6 cellular contexts compared by ENCODE assay signal in genomic region chr12:57090924-57091632, GRCh38. TPM values are rescaled to one million over a fixed set of nuclear protein-coding genes. Genes with fewer than 3 reads are reported as not detected.
DNase-seq lines count a peak whose midpoint lies in the region; ATAC-seq, FAIRE-seq and TF ChIP-seq lines count a peak whose summit lies in the region.

No MANE protein-coding gene starts in this region.

- no peak overlapping the region for H3K27ac ChIP-seq in A549

- no peak for TF ChIP-seq POLR2A in A549 (IDR thresholded peaks at IDR 0.05; ENCODE audit: low read length)

- no peak for TF ChIP-seq EP300 in A549 (IDR thresholded peaks at IDR 0.05)

- no peaks in the 10 kb centered on the region for H3K9me3 ChIP-seq in A549

- peaks cover 14% of the 10 kb centered on the region for H3K4me1 ChIP-seq in A549

- DNase-seq in A549 (ENCODE audit: low read depth in 1 of 2, low spot score in 1 of 2): no peak
- DNase-seq in inferior parietal cortex (ENCODE audit: extremely low spot score): peak; percentile 51
- no peak for DNase-seq in SHP77 treated with DMSO at 0.1 percent for 48 hours (lab: John Stamatoyannopoulos, UW)
- DNase-seq in COLO668 (lab: John Stamatoyannopoulos, UW; ENCODE audit: unreplicated experiment): no peak

- FAIRE-seq in A549 (lab: Jason Lieb, UNC): no peak

- TF ChIP-seq CTCF in A549 (IDR thresholded peaks at IDR 0.05) (no peak), WI38 (IDR thresholded peaks at IDR 0.05; ENCODE audit: low read depth, low read length) (no peak)

- H3K4me3 ChIP-seq in A549 (no peak overlapping the region), WI38 (ENCODE audit: low read depth, low read length) (peak overlapping the region; percentile 98)

- WGBS in A549 (ENCODE audit: missing lambda C conversion rate): 83% methylated on average over 16 of the region's 22 CpGs

- no peak for TF ChIP-seq RAD21 in A549 (conservative IDR thresholded peaks at IDR 0.05 in 1 of 2, IDR thresholded peaks at IDR 0.05 in 1 of 2)

- CTCF ChIA-PET in A549 (lab: Yijun Ruan, JAX): interaction anchor here (0.5 to 18.3 kb wide), 12 partner anchors 11 to 334 kb away, joined by 3 to 330 read pairs (median 5); partner anchors contain the start of genes NEMP1 and STAT6

- POLR2A ChIA-PET in A549 (lab: Yijun Ruan, JAX): interaction anchor here (1.0 to 6.8 kb wide), 4 partner anchors 11 to 22 kb away, joined by 3 to 143 read pairs (median 6); partner anchors contain the start of genes NEMP1 and STAT6

- H3K4me2 ChIP-seq in A549: peak overlapping the region; percentile 96; the same call in 1 of the 3 replicates

- ATAC-seq in A549: no peak
- no peak for ATAC-seq in HG03108 (IDR thresholded peaks at IDR 0.05; ENCODE audit: unreplicated experiment)

TF ChIP-seq in A549, 52 proteins besides CTCF, POLR2A, EP300 and RAD21:
- no peak for TF ChIP-seq HOXB13 (CRISPR knock-in tag; IDR thresholded peaks at IDR 0.05; ENCODE audit: low read depth)

RNA-seq across cellular contexts. Expression of gene NAB2, which starts 2.2 kb away (rescaled TPM):
- polyA plus RNA-seq in A549 (2011; rRNA removed) (8.6 and 10.1 TPM in 2 replicates), A549 (2017; fragmentation: RNase III; extraction: RNeasy Plus Mini Kit Qiagen cat#74134 plus additional on column Dnase treatment) (7.0 to 9.8 TPM (median 7.8 TPM) in 3 replicates)
- polyA plus RNA-seq in A549 (2012; cell fraction: cytosol; rRNA removed): 10.6 and 15.3 TPM in 2 replicates
- polyA plus RNA-seq in A549 (2012; cell fraction: nucleus; rRNA removed): 17.8 and 22.4 TPM in 2 replicates
- 10.3 and 14.3 TPM in 2 replicates for polyA minus RNA-seq in A549 (2011; rRNA and poly(A)+ RNA removed)

RNA-seq across cellular contexts. Expression of gene NEMP1, which starts 12.5 kb away (rescaled TPM):
- polyA plus RNA-seq in A549 (2011; rRNA removed): 24.7 and 28.4 TPM in 2 replicates
- polyA plus RNA-seq in A549 (2012; cell fraction: cytosol; rRNA removed): 7.3 and 8.7 TPM in 2 replicates
- 10.8 and 20.7 TPM in 2 replicates for polyA plus RNA-seq in A549 (2012; cell fraction: nucleus; rRNA removed)
- polyA plus RNA-seq in A549 (2017; fragmentation: RNase III; extraction: RNeasy Plus Mini Kit Qiagen cat#74134 plus additional on column Dnase treatment): 11.9 to 13.2 TPM (median 12.7 TPM) in 3 replicates
- 14.0 and 15.9 TPM in 2 replicates for polyA minus RNA-seq in A549 (2011; rRNA and poly(A)+ RNA removed)

RNA-seq across cellular contexts. Expression of gene STAT6, which starts 20.1 kb away (rescaled TPM):
- polyA plus RNA-seq in A549 (2011; rRNA removed) (58.8 and 64.6 TPM in 2 replicates), A549 (2017; fragmentation: RNase III; extraction: RNeasy Plus Mini Kit Qiagen cat#74134 plus additional on column Dnase treatment) (52.9 to 59.0 TPM (median 58.4 TPM) in 3 replicates)
- 47.5 and 61.5 TPM in 2 replicates for polyA plus RNA-seq in A549 (2012; cell fraction: cytosol; rRNA removed)
- 150 and 163 TPM in 2 replicates for polyA plus RNA-seq in A549 (2012; cell fraction: nucleus; rRNA removed)
- 63.8 and 71.5 TPM in 2 replicates for polyA minus RNA-seq in A549 (2011; rRNA and poly(A)+ RNA removed)

RNA-seq across cellular contexts. Expression of gene LRP1, which starts 37.2 kb away (rescaled TPM):
- polyA plus RNA-seq in A549 (2011; rRNA removed) (5.6 and 11.5 TPM in 2 replicates), A549 (2017; fragmentation: RNase III; extraction: RNeasy Plus Mini Kit Qiagen cat#74134 plus additional on column Dnase treatment) (8.6 to 9.6 TPM (median 9.4 TPM) in 3 replicates)
- polyA plus RNA-seq in A549 (2012; cell fraction: cytosol; rRNA removed): 7.1 and 9.2 TPM in 2 replicates
- polyA plus RNA-seq in A549 (2012; cell fraction: nucleus; rRNA removed): 44.5 and 50.9 TPM in 2 replicates
- polyA minus RNA-seq in A549 (2011; rRNA and poly(A)+ RNA removed): 49.2 and 54.7 TPM in 2 replicates

RNA-seq across cellular contexts. Expression of gene MYO1A, which starts 41.1 kb away (rescaled TPM):
- polyA plus RNA-seq in A549 (2011; rRNA removed) (1.9 and 3.1 TPM in 2 replicates), A549 (2017; fragmentation: RNase III; extraction: RNeasy Plus Mini Kit Qiagen cat#74134 plus additional on column Dnase treatment) (0.17 to 0.67 TPM (median 0.50 TPM) in 3 replicates)
- 0.13 and 0.17 TPM in 2 replicates for polyA plus RNA-seq in A549 (2012; cell fraction: cytosol; rRNA removed)
- 0.61 and 0.74 TPM in 2 replicates for polyA plus RNA-seq in A549 (2012; cell fraction: nucleus; rRNA removed)
- 4.8 and 5.6 TPM in 2 replicates for polyA minus RNA-seq in A549 (2011; rRNA and poly(A)+ RNA removed)
